ENCODE assay signal across 8 cellular contexts in the genomic region with DNA sequence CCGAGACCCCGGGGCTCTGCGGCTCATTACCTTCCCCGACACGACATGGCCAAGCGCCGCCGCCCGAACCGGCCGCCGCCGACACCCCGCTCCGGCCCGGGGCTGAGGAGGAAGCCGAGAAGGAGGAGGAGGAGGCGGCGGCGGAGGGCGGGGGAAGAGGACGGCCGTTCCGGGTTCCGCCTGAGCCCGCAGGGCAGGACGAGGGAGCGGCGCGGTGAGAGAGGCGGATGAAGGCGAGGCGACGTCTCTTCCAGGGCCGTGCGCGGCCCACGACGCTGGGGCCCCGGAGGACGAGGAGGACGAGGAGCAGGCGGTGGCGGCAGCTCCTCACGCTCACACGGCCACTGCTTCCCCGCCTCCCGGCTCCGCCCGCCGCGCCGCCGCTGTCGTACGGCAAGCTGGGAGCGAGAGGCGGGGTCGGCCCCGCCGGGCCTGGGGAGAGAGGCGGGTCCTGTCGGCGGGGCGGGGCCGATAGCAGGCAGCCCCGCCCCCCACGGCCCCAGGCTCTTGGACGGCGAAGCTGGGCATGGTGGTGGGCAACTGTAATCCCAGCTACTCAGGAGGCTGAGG. TPM values are rescaled to one million over a fixed set of nuclear protein-coding genes. Genes with fewer than 3 reads are reported as not detected.
DNase-seq lines count a peak whose midpoint lies in the region; ATAC-seq and TF ChIP-seq lines count a peak whose summit lies in the region.
"Not testable (repeated sequence)": the region's sequence is repeated elsewhere in the genome, so short reads cannot be mapped to it uniquely, and the experiment has no call there.

No MANE protein-coding gene starts in this region.

- TF ChIP-seq POLR2A in Peyer's patch (IDR thresholded peaks at IDR 0.05), result peak; percentile 90 to 91
- TF ChIP-seq POLR2A in esophagus muscularis mucosa (IDR thresholded peaks at IDR 0.05; ENCODE audit: low read depth), result peak; percentile 64

- H3K9me3 ChIP-seq in Peyer's patch; esophagus muscularis mucosa; muscle layer of duodenum (ENCODE audit: control insufficient read depth in 1 of 2, low read length in 2 of 2): not testable (repeated sequence)

- intact Hi-C loops in esophagus muscularis mucosa (cut with DNase I), result not testable (repeated sequence)

- peak overlapping the region; percentile 91 to 99 (median 98) for H3K27ac ChIP-seq in Peyer's patch
- peak overlapping the region; percentile 97 to 98 (median 98) for H3K27ac ChIP-seq in esophagus muscularis mucosa (replicated peaks in 1 of 4)
- H3K27ac ChIP-seq in muscle layer of duodenum (ENCODE audit: low read length), result not testable (repeated sequence)

- H3K27ac Mint-ChIP-seq in activated T-cell treated with anti-CD3 and anti-CD28 coated beads, Interleukin-2, amount 50 U/mL, for 72 hours, result peak overlapping the region; percentile 96

- DNase-seq in DMS153 treated with DMSO at 0.1 percent for 48 hours (lab: John Stamatoyannopoulos, UW; ENCODE audit: unreplicated experiment), result peak; percentile 37
- DNase-seq in KBM-7, result peak; percentile 87
- DNase-seq in Peyer's patch, result peak; percentile 87 to 94 (median 87)
- DNase-seq in activated T-cell treated with anti-CD3 and anti-CD28 coated beads, Interleukin-2, amount 50 U/mL, for 72 hours, result peak; percentile 87 to 88
- DNase-seq in esophagus muscularis mucosa (ENCODE audit: extremely low spot score), result not testable (repeated sequence)
- peak; percentile 58 to 60 for DNase-seq in stimulated activated CD8-positive, alpha-beta memory T cell treated with anti-CD3 and anti-CD28 coated beads, Interleukin-7, amount 100 ng/mL, for 1 hour (ENCODE audit: low read depth in 2 of 2)

- not testable (repeated sequence) for H3K9me3 Mint-ChIP-seq in activated T-cell treated with anti-CD3 and anti-CD28 coated beads, Interleukin-2, amount 50 U/mL, for 72 hours

- peak; percentile 75 for ATAC-seq in GM21737 (IDR thresholded peaks at IDR 0.05; ENCODE audit: unreplicated experiment)
- ATAC-seq in activated T-cell treated with anti-CD3 and anti-CD28 coated beads, Interleukin-2, amount 50 U/mL, for 72 hours (replicated peaks in 1 of 2), result peak; percentile 79 to 80

- H3K4me3 Mint-ChIP-seq in activated T-cell treated with anti-CD3 and anti-CD28 coated beads, Interleukin-2, amount 50 U/mL, for 72 hours, result peak overlapping the region; percentile 85 to 96

- not testable (repeated sequence) for H3K36me3 Mint-ChIP-seq in activated T-cell treated with anti-CD3 and anti-CD28 coated beads, Interleukin-2, amount 50 U/mL, for 72 hours (ENCODE audit: insufficient read depth in 2 of 2)

- H3K4me1 ChIP-seq in Peyer's patch; muscle layer of duodenum (ENCODE audit: control insufficient read depth in 1 of 2, insufficient read depth in 2 of 2, low read length in 2 of 2): not testable (repeated sequence)
- peaks cover 6 to 22% (median 17%) of the 10 kb centered on the region in 4 donors for H3K4me1 ChIP-seq in esophagus muscularis mucosa

- TF ChIP-seq EP300 in esophagus muscularis mucosa (IDR thresholded peaks at IDR 0.05), result not testable (repeated sequence)

- H3K36me3 ChIP-seq in Peyer's patch; esophagus muscularis mucosa; muscle layer of duodenum (ENCODE audit: control insufficient read depth in 1 of 2, insufficient read depth in 2 of 2, low read length in 2 of 2): not testable (repeated sequence)

- H3K4me1 Mint-ChIP-seq in activated T-cell treated with anti-CD3 and anti-CD28 coated beads, Interleukin-2, amount 50 U/mL, for 72 hours (ENCODE audit: low read depth), result peaks cover 35% of the 10 kb centered on the region

- in situ Hi-C loops in KBM-7 (cut with MboI; ENCODE audit: low pct_unique_long_range_greater_than_20kb, low sequenced_read_pairs), result not testable (repeated sequence)

- H3K4me3 ChIP-seq in Peyer's patch (peak overlapping the region; percentile 59 to 95 (median 76)), esophagus muscularis mucosa (peak overlapping the region; percentile 74 to 95 (median 86)), muscle layer of duodenum (ENCODE audit: low read depth in 1 of 2, low read length in 2 of 2) (peak overlapping the region; percentile 42 to 57)

- not testable (repeated sequence) for H3K27me3 Mint-ChIP-seq in activated T-cell treated with anti-CD3 and anti-CD28 coated beads, Interleukin-2, amount 50 U/mL, for 72 hours (ENCODE audit: low read depth)

- WGBS in esophagus muscularis mucosa, result 0% methylated on average over 29 of the region's 70 CpGs

- H3K27me3 ChIP-seq in Peyer's patch; esophagus muscularis mucosa; muscle layer of duodenum (ENCODE audit: low read depth, low read length): not testable (repeated sequence)

- peak in 1 of 6 experiments; percentile 4 for TF ChIP-seq CTCF in Peyer's patch (IDR thresholded peaks at IDR 0.05)
- TF ChIP-seq CTCF in esophagus muscularis mucosa (IDR thresholded peaks at IDR 0.05), result not testable (repeated sequence)

RNA-seq across cellular contexts. Expression of a gene that starts 20.0 kb away (rescaled TPM):
- total RNA-seq in Peyer's patch (10 to 100 TPM; 32.2 to 39.9 (median 35.3) TPM), esophagus muscularis mucosa (10 to 100 TPM; 24.9 to 63.9 (median 41.8) TPM)
- total RNA-seq in activated T-cell treated with anti-CD3 and anti-CD28 coated beads, Interleukin-2, amount 50 U/mL, for 72 hours, result 10 to 100 TPM; 61.9 to 63.5 TPM

RNA-seq across cellular contexts. Expression of a gene that starts 35.2 kb away (rescaled TPM):
- total RNA-seq in Peyer's patch, result 10 to 100 TPM; 37.1 to 58.2 (median 48.9) TPM
- 10 to 100 TPM; 48.0 to 50.7 TPM for total RNA-seq in activated T-cell treated with anti-CD3 and anti-CD28 coated beads, Interleukin-2, amount 50 U/mL, for 72 hours
- 10 to 100 TPM; 21.2 to 41.5 (median 29.4) TPM for total RNA-seq in esophagus muscularis mucosa

RNA-seq across cellular contexts. Expression of a gene that starts 39.5 kb away (rescaled TPM):
- total RNA-seq in Peyer's patch, result not detected
- total RNA-seq in activated T-cell treated with anti-CD3 and anti-CD28 coated beads, Interleukin-2, amount 50 U/mL, for 72 hours, result 1 to 10 TPM in 1 of 2 donors, not detected in 1; 2.0 TPM
- not detected for total RNA-seq in esophagus muscularis mucosa

RNA-seq across cellular contexts. Expression of a gene that starts 47.2 kb away (rescaled TPM):
- total RNA-seq in Peyer's patch (10 to 100 TPM in 2 of 4 donors, 1 to 10 TPM in 2; 7.2 to 65.2 (median 9.8) TPM), esophagus muscularis mucosa (1 to 10 TPM in 2 of 4 donors, under 1 TPM in 2; 0.86 to 2.5 (median 1.4) TPM)
- 100 to 1,000 TPM; 223 to 233 TPM for total RNA-seq in activated T-cell treated with anti-CD3 and anti-CD28 coated beads, Interleukin-2, amount 50 U/mL, for 72 hours
